In the genomic region with DNA sequence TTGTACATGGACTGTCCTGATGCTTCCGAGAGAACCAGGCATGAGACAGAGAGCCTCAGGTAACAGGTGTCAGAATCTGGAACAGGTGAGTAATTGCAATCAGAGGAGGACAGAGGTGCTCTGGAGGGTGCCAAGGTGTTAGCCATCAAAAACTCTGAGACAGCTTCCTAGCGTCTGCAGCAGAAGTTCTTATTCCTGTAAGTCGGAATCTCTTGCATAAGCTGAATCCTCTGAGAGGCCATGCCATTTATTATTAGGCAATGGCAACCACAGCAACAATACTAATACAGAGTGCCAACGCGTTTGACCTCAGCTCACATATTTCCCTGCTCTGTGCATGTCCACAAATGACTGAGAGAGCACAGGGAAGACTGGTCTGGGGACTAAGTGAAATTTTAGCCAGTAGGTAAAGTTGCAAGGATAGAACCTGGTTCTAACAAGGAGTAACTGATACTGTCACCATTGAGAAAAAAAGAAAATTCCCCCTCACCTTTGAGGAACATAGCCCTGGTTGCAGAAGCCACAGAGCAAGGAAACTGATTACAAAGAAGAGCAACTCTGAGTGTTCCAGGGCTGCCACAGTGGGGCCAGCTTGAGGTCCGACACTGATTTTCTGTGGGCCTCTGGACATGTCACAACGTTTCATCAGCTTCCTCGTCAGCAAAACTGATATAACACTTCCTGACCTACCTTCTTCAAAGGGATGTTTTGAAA, we compare ENCODE assay signal across 1 cellular context.
TF ChIP-seq lines count a peak whose summit lies in the region.

No MANE protein-coding gene starts in this region.

TF ChIP-seq in HepG2, 621 proteins besides CTCF, POLR2A, EP300 and RAD21 (continued from another document and continues in another):
- no peak for TF ChIP-seq TCF7L2 (IDR thresholded peaks at IDR 0.05; ENCODE audit: low read depth, low read length)
- TF ChIP-seq ZNF816 (CRISPR knock-in tag; IDR thresholded peaks at IDR 0.05; ENCODE audit: borderline replicate concordance), result no peak; the same call in 1 of the 2 replicates
- TF ChIP-seq CCAR2 (optimal IDR thresholded peaks at IDR 0.05; ENCODE audit: low read depth, low read length), result no peak
- no peak for TF ChIP-seq ZNF570 (CRISPR knock-in tag; IDR thresholded peaks at IDR 0.05; ENCODE audit: borderline replicate concordance)
- TF ChIP-seq EEA1 (CRISPR knock-in tag; IDR thresholded peaks at IDR 0.05; ENCODE audit: borderline replicate concordance), result no peak
- no peak for TF ChIP-seq JARID2 (CRISPR knock-in tag; IDR thresholded peaks at IDR 0.05; ENCODE audit: insufficient replicate concordance)
- TF ChIP-seq, protein P1, sequence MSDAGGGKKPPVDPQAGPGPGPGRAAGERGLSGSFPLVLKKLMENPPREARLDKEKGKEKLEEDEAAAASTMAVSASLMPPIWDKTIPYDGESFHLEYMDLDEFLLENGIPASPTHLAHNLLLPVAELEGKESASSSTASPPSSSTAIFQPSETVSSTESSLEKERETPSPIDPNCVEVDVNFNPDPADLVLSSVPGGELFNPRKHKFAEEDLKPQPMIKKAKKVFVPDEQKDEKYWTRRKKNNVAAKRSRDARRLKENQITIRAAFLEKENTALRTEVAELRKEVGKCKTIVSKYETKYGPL (CRISPR knock-in tag; IDR thresholded peaks at IDR 0.05), result no peak
- peak; percentile 52 to 66 for TF ChIP-seq MAFK (conservative IDR thresholded peaks at IDR 0.05 in 1 of 2, IDR thresholded peaks at IDR 0.05 in 1 of 2; ENCODE audit: low read length in 2 of 2)
- TF ChIP-seq SOX6 (IDR thresholded peaks at IDR 0.05), result no peak
- TF ChIP-seq SOX6 (CRISPR knock-in tag; IDR thresholded peaks at IDR 0.05), result peak; percentile 79
- no peak for TF ChIP-seq ZFP1 (CRISPR knock-in tag; IDR thresholded peaks at IDR 0.05)
- TF ChIP-seq, protein P2, sequence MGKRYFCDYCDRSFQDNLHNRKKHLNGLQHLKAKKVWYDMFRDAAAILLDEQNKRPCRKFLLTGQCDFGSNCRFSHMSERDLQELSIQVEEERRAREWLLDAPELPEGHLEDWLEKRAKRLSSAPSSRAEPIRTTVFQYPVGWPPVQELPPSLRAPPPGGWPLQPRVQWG (CRISPR knock-in tag; IDR thresholded peaks at IDR 0.05; ENCODE audit: borderline replicate concordance, low read depth), result no peak
- TF ChIP-seq, protein P3, sequence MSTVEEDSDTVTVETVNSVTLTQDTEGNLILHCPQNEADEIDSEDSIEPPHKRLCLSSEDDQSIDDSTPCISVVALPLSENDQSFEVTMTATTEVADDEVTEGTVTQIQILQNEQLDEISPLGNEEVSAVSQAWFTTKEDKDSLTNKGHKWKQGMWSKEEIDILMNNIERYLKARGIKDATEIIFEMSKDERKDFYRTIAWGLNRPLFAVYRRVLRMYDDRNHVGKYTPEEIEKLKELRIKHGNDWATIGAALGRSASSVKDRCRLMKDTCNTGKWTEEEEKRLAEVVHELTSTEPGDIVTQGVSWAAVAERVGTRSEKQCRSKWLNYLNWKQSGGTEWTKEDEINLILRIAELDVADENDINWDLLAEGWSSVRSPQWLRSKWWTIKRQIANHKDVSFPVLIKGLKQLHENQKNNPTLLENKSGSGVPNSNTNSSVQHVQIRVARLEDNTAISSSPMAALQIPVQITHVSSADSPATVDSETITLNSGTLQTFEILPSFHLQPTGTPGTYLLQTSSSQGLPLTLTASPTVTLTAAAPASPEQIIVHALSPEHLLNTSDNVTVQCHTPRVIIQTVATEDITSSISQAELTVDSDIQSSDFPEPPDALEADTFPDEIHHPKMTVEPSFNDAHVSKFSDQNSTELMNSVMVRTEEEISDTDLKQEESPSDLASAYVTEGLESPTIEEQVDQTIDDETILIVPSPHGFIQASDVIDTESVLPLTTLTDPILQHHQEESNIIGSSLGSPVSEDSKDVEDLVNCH (CRISPR knock-in tag; IDR thresholded peaks at IDR 0.05), result no peak
- TF ChIP-seq, protein P4, sequence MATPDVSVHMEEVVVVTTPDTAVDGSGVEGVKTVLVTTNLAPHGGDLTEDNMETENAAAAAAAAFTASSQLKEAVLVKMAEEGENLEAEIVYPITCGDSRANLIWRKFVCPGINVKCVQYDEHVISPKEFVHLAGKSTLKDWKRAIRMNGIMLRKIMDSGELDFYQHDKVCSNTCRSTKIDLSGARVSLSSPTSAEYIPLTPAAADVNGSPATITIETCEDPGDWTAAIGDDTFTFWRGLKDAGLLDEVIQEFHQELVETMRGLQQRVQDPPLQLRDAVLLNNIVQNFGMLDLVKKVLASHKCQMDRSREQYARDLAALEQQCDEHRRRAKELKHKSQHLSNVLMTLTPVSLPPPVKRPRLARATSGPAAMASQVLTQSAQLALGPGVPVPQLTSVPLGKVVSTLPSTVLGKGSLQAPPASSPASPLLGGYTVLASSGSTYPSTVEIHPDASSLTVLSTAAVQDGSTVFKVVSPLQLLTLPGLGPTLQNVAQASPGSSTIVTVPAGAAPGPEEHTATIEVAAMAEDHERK (CRISPR knock-in tag; IDR thresholded peaks at IDR 0.05; ENCODE audit: low read depth), result no peak
- peak; percentile 53; the same call in 1 of the 2 replicates for TF ChIP-seq GATA4 (IDR thresholded peaks at IDR 0.05; ENCODE audit: borderline replicate concordance, low read depth)
- peak; percentile 80; the same call in 1 of the 2 replicates for TF ChIP-seq SMYD3 (CRISPR knock-in tag; IDR thresholded peaks at IDR 0.05)
- no peak for TF ChIP-seq CENPX (CRISPR knock-in tag; IDR thresholded peaks at IDR 0.05)
- TF ChIP-seq NR3C1 (CRISPR knock-in tag; IDR thresholded peaks at IDR 0.05), result no peak
- TF ChIP-seq, protein P5, sequence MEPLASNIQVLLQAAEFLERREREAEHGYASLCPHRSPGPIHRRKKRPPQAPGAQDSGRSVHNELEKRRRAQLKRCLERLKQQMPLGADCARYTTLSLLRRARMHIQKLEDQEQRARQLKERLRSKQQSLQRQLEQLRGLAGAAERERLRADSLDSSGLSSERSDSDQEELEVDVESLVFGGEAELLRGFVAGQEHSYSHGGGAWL (CRISPR knock-in tag; IDR thresholded peaks at IDR 0.05), result no peak
- peak; percentile 46 for TF ChIP-seq KDM6A (CRISPR knock-in tag; IDR thresholded peaks at IDR 0.05; ENCODE audit: low read depth)
- no peak for TF ChIP-seq ZNF713 (CRISPR knock-in tag; IDR thresholded peaks at IDR 0.05)
- no peak for TF ChIP-seq GTF2F1 (IDR thresholded peaks at IDR 0.05; ENCODE audit: low read length)
- no peak for TF ChIP-seq ZNF572 (CRISPR knock-in tag; IDR thresholded peaks at IDR 0.05)
- TF ChIP-seq HNRNPL (IDR thresholded peaks at IDR 0.05; ENCODE audit: low read depth, low read length), result no peak
- no peak for TF ChIP-seq YEATS2 (CRISPR knock-in tag; IDR thresholded peaks at IDR 0.05; ENCODE audit: borderline replicate concordance)
- TF ChIP-seq, protein P6, sequence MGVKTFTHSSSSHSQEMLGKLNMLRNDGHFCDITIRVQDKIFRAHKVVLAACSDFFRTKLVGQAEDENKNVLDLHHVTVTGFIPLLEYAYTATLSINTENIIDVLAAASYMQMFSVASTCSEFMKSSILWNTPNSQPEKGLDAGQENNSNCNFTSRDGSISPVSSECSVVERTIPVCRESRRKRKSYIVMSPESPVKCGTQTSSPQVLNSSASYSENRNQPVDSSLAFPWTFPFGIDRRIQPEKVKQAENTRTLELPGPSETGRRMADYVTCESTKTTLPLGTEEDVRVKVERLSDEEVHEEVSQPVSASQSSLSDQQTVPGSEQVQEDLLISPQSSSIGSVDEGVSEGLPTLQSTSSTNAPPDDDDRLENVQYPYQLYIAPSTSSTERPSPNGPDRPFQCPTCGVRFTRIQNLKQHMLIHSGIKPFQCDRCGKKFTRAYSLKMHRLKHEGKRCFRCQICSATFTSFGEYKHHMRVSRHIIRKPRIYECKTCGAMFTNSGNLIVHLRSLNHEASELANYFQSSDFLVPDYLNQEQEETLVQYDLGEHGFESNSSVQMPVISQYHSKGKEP (CRISPR knock-in tag; IDR thresholded peaks at IDR 0.05), result no peak
- TF ChIP-seq ZNF225 (CRISPR knock-in tag; IDR thresholded peaks at IDR 0.05), result no peak
- no peak for TF ChIP-seq ZNF772 (CRISPR knock-in tag; IDR thresholded peaks at IDR 0.05)
- TF ChIP-seq ZNF430 (CRISPR knock-in tag; IDR thresholded peaks at IDR 0.05), result no peak; the same call in 1 of the 2 replicates
- TF ChIP-seq ZFAT (CRISPR knock-in tag; conservative IDR thresholded peaks at IDR 0.05), result no peak
- TF ChIP-seq ZNF335 (CRISPR knock-in tag; IDR thresholded peaks at IDR 0.05), result 0 out of 2 replicates have a peak, but pooled peaks have one; percentile 34
- TF ChIP-seq NFE2 (CRISPR knock-in tag; IDR thresholded peaks at IDR 0.05), result no peak
- no peak for TF ChIP-seq SRSF9 (IDR thresholded peaks at IDR 0.05; ENCODE audit: borderline replicate concordance, insufficient read depth, low read depth, low read length, poor library complexity, severe bottlenecking)
- no peak for TF ChIP-seq ZNF510 (CRISPR knock-in tag; IDR thresholded peaks at IDR 0.05; ENCODE audit: low read depth)
- TF ChIP-seq ZNF547 (CRISPR knock-in tag; IDR thresholded peaks at IDR 0.05), result peak; percentile 66; the same call in 1 of the 2 replicates
- TF ChIP-seq MZF1 (CRISPR knock-in tag; IDR thresholded peaks at IDR 0.05; ENCODE audit: borderline replicate concordance), result no peak
- no peak for TF ChIP-seq ZNF558 (CRISPR knock-in tag; IDR thresholded peaks at IDR 0.05; ENCODE audit: borderline replicate concordance)
- no peak for TF ChIP-seq ZNF546 (CRISPR knock-in tag; conservative IDR thresholded peaks at IDR 0.05)
- no peak for TF ChIP-seq ELF4 (CRISPR knock-in tag; IDR thresholded peaks at IDR 0.05; ENCODE audit: borderline replicate concordance)
- TF ChIP-seq HDAC6 (IDR thresholded peaks at IDR 0.05; ENCODE audit: low read depth, low read length), result no peak
- no peak for TF ChIP-seq RELA (CRISPR knock-in tag; IDR thresholded peaks at IDR 0.05)
- TF ChIP-seq, protein P7, sequence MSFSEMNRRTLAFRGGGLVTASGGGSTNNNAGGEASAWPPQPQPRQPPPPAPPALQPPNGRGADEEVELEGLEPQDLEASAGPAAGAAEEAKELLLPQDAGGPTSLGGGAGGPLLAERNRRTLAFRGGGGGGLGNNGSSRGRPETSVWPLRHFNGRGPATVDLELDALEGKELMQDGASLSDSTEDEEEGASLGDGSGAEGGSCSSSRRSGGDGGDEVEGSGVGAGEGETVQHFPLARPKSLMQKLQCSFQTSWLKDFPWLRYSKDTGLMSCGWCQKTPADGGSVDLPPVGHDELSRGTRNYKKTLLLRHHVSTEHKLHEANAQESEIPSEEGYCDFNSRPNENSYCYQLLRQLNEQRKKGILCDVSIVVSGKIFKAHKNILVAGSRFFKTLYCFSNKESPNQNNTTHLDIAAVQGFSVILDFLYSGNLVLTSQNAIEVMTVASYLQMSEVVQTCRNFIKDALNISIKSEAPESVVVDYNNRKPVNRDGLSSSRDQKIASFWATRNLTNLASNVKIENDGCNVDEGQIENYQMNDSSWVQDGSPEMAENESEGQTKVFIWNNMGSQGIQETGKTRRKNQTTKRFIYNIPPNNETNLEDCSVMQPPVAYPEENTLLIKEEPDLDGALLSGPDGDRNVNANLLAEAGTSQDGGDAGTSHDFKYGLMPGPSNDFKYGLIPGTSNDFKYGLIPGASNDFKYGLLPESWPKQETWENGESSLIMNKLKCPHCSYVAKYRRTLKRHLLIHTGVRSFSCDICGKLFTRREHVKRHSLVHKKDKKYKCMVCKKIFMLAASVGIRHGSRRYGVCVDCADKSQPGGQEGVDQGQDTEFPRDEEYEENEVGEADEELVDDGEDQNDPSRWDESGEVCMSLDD (CRISPR knock-in tag; IDR thresholded peaks at IDR 0.05; ENCODE audit: borderline replicate concordance), result no peak
- TF ChIP-seq NCOA5 (CRISPR knock-in tag; IDR thresholded peaks at IDR 0.05), result no peak
- no peak for TF ChIP-seq ZNF383 (CRISPR knock-in tag; IDR thresholded peaks at IDR 0.05; ENCODE audit: borderline replicate concordance)
- no peak for TF ChIP-seq ZNF263 (CRISPR knock-in tag; IDR thresholded peaks at IDR 0.05)
- TF ChIP-seq ZNF253 (CRISPR knock-in tag; IDR thresholded peaks at IDR 0.05; ENCODE audit: borderline replicate concordance), result no peak
- 0 out of 2 replicates have a peak, but pooled peaks have one; percentile 36 for TF ChIP-seq ZNF614 (CRISPR knock-in tag; IDR thresholded peaks at IDR 0.05; ENCODE audit: borderline replicate concordance)
- TF ChIP-seq, protein P8, sequence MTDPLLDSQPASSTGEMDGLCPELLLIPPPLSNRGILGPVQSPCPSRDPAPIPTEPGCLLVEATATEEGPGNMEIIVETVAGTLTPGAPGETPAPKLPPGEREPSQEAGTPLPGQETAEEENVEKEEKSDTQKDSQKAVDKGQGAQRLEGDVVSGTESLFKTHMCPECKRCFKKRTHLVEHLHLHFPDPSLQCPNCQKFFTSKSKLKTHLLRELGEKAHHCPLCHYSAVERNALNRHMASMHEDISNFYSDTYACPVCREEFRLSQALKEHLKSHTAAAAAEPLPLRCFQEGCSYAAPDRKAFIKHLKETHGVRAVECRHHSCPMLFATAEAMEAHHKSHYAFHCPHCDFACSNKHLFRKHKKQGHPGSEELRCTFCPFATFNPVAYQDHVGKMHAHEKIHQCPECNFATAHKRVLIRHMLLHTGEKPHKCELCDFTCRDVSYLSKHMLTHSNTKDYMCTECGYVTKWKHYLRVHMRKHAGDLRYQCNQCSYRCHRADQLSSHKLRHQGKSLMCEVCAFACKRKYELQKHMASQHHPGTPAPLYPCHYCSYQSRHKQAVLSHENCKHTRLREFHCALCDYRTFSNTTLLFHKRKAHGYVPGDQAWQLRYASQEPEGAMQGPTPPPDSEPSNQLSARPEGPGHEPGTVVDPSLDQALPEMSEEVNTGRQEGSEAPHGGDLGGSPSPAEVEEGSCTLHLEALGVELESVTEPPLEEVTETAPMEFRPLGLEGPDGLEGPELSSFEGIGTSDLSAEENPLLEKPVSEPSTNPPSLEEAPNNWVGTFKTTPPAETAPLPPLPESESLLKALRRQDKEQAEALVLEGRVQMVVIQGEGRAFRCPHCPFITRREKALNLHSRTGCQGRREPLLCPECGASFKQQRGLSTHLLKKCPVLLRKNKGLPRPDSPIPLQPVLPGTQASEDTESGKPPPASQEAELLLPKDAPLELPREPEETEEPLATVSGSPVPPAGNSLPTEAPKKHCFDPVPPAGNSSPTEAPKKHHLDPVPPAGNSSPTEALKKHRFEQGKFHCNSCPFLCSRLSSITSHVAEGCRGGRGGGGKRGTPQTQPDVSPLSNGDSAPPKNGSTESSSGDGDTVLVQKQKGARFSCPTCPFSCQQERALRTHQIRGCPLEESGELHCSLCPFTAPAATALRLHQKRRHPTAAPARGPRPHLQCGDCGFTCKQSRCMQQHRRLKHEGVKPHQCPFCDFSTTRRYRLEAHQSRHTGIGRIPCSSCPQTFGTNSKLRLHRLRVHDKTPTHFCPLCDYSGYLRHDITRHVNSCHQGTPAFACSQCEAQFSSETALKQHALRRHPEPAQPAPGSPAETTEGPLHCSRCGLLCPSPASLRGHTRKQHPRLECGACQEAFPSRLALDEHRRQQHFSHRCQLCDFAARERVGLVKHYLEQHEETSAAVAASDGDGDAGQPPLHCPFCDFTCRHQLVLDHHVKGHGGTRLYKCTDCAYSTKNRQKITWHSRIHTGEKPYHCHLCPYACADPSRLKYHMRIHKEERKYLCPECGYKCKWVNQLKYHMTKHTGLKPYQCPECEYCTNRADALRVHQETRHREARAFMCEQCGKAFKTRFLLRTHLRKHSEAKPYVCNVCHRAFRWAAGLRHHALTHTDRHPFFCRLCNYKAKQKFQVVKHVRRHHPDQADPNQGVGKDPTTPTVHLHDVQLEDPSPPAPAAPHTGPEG (CRISPR knock-in tag; IDR thresholded peaks at IDR 0.05), result no peak
- TF ChIP-seq NAIF1 (CRISPR knock-in tag; IDR thresholded peaks at IDR 0.05; ENCODE audit: borderline replicate concordance), result no peak
- no peak for TF ChIP-seq NFE2L2 (IDR thresholded peaks at IDR 0.05; ENCODE audit: low read length)
- no peak for TF ChIP-seq ZBTB1 (CRISPR knock-in tag; IDR thresholded peaks at IDR 0.05; ENCODE audit: borderline replicate concordance)
- TF ChIP-seq BORCS8-MEF2B (CRISPR knock-in tag; IDR thresholded peaks at IDR 0.05), result peak; percentile 65; the same call in 1 of the 2 replicates
- no peak for TF ChIP-seq JUND (CRISPR knock-in tag; IDR thresholded peaks at IDR 0.05)
- no peak for TF ChIP-seq ATF7-NPFF (CRISPR knock-in tag; IDR thresholded peaks at IDR 0.05; ENCODE audit: low read depth)
- no peak for TF ChIP-seq SIN3A (IDR thresholded peaks at IDR 0.05; ENCODE audit: borderline replicate concordance, low read depth, low read length)
